25 cellular contexts compared by ENCODE assay signal in genomic region chr9:4932681-4933080, GRCh38. TPM values are rescaled to one million over a fixed set of nuclear protein-coding genes. Genes with fewer than 3 reads are reported as not detected.
DNase-seq lines count a peak whose midpoint lies in the region; ATAC-seq, FAIRE-seq and TF ChIP-seq lines count a peak whose summit lies in the region.
"Had no signal": no experiment of that assay in that cellular context is flagged by ENCODE, and none has a peak within 500 bp of the region (broad histone marks: within the 10 kb centered on the region; RNA-seq: fewer than 3 reads in every experiment).

No MANE protein-coding gene starts in this region.

- H4K20me1 ChIP-seq in PC-3 (ENCODE audit: low read length) = no peaks in the 10 kb centered on the region

- no peak for TF ChIP-seq POLR2A in prostate gland (IDR thresholded peaks at IDR 0.05)

- H3K4me1 ChIP-seq in PC-3 (ENCODE audit: insufficient read depth, low read length) (peaks cover 39% of the 10 kb centered on the region), prostate gland (replicated peaks) (peaks cover 4% of the 10 kb centered on the region)

- no peak for TF ChIP-seq CTCF in PC-3 (conservative IDR thresholded peaks at IDR 0.05; ENCODE audit: low read depth, low read length)
- no peak for TF ChIP-seq CTCF in bronchial epithelial cell (IDR thresholded peaks at IDR 0.05; ENCODE audit: insufficient read depth, low read length, severe bottlenecking)
- no peak for TF ChIP-seq CTCF in prostate gland (IDR thresholded peaks at IDR 0.05)
- no peak for TF ChIP-seq CTCF in GM13977 (IDR thresholded peaks at IDR 0.05; ENCODE audit: extremely low read depth, insufficient read depth, missing control alignments)

- CTCF ChIA-PET in PC-3 (lab: Charles Lee) = no interaction called here

- intact Hi-C loops in PC-3 (cut with micrococcal nuclease) (loop anchor here (5.0 kb wide), 1 partner anchor 695 kb away; no protein-coding TSS in a partner anchor), prostate gland (cut with DNase I) (loop anchor here (5.0 kb wide), 1 partner anchor 50 kb away; no protein-coding TSS in a partner anchor)

- no peaks in the 10 kb centered on the region for H3K36me3 ChIP-seq in PC-3 (ENCODE audit: low read depth, low read length)
- no peaks in the 10 kb centered on the region for H3K36me3 ChIP-seq in bronchial epithelial cell (ENCODE audit: control insufficient read depth, insufficient read depth, low read length)
- no peaks in the 10 kb centered on the region for H3K36me3 ChIP-seq in prostate gland
- H3K36me3 ChIP-seq: Peyer's patch had no signal

- DNase-seq in PC-3 = peak; percentile 53
- peak; percentile 71 for DNase-seq in bronchial epithelial cell (ENCODE audit: low read depth)
- DNase-seq in prostate gland (ENCODE audit: low spot score) = no peak
- no peak for DNase-seq in NCI-H2029 (lab: John Stamatoyannopoulos, UW)
- DNase-seq in GM13977 (ENCODE audit: low spot score) = no peak
- no peak for DNase-seq in AG08395 (ENCODE audit: low spot score)
- DNase-seq: C1 segment of cervical spinal cord; CD8-positive, alpha-beta T cell; DMS 273 treated with DMSO at 0.1 percent for 48 hours; DMS79; GF-D8; HCEC 1CT; NCI-H1092; NCI-H1417 treated with DMSO at 0.1 percent for 48 hours; NCI-H1694 treated with DMSO at 0.1 percent for 48 hours; NCI-H2081 treated with DMSO at 0.1 percent for 48 hours; NCI-H2171; NCI-H510A; NCI-H69; Peyer's patch; SK-N-SH had no signal

- no peak for FAIRE-seq in bronchial epithelial cell (lab: Jason Lieb, UNC)
- FAIRE-seq: A549, H1 had no signal

- no peaks in the 10 kb centered on the region for H3K79me2 ChIP-seq in PC-3 (ENCODE audit: low read length)

- no peaks in the 10 kb centered on the region for H3K27me3 ChIP-seq in PC-3 (ENCODE audit: low read length)
- no peaks in the 10 kb centered on the region for H3K27me3 ChIP-seq in bronchial epithelial cell (ENCODE audit: control insufficient read depth, insufficient read depth, low read length)
- no peaks in the 10 kb centered on the region for H3K27me3 ChIP-seq in prostate gland (replicated peaks; ENCODE audit: insufficient read depth)
- H3K27me3 ChIP-seq: Peyer's patch had no signal

- H3K9ac ChIP-seq in PC-3 (ENCODE audit: low read length) = peak overlapping the region; percentile 49
- H3K9ac ChIP-seq: SK-N-SH had no signal

- POLR2A ChIA-PET in PC-3 (lab: Charles Lee; ENCODE audit: unreplicated experiment) = no interaction called here

- peak overlapping the region; percentile 80 for H3K4me2 ChIP-seq in PC-3 (ENCODE audit: low read length)
- H3K4me2 ChIP-seq: A549, SK-N-SH had no signal

- H3K9me2 ChIP-seq in PC-3 (replicated peaks; ENCODE audit: low read length) = no peaks in the 10 kb centered on the region
- H3K9me2 ChIP-seq: SK-N-SH had no signal

- H3K9me3 ChIP-seq in PC-3 (ENCODE audit: low read length) = no peaks in the 10 kb centered on the region
- no peaks in the 10 kb centered on the region for H3K9me3 ChIP-seq in prostate gland
- H3K9me3 ChIP-seq: A549, Peyer's patch, SK-N-SH had no signal

- H3F3A ChIP-seq in PC-3 (ENCODE audit: low read length, unreplicated experiment) = no peaks in the 10 kb centered on the region

- H3K4me3 ChIP-seq in PC-3 (ENCODE audit: low read length) = peak overlapping the region; percentile 46; the same call in 1 of the 2 replicates
- no peak overlapping the region for H3K4me3 ChIP-seq in bronchial epithelial cell (ENCODE audit: low read depth, low read length)
- no peak overlapping the region for H3K4me3 ChIP-seq in prostate gland
- H3K4me3 ChIP-seq: A549, Peyer's patch had no signal

- H3K27ac ChIP-seq in PC-3 (ENCODE audit: low read length) = peak overlapping the region; percentile 92
- H3K27ac ChIP-seq in prostate gland = peak overlapping the region; percentile 12 to 62
- H3K27ac ChIP-seq: A549, Peyer's patch had no signal

- in situ Hi-C loops in GM13977 (cut with MboI; ENCODE audit: low pct_unique_long_range_greater_than_20kb, low sequenced_read_pairs, unreplicated experiment) = loop anchor here (10.0 kb wide), 1 partner anchor 52 kb away; the partner anchor contains the start of gene JAK2

- H2AFZ ChIP-seq in PC-3 (ENCODE audit: low read length) = no peak overlapping the region

- WGBS in prostate gland = 51% methylated on average over 4 of the region's 4 CpGs

- no TSS peak for BruUV-seq in PC-3 (replicated peaks; lab: Mats Ljungman, UMichigan)

- ATAC-seq in PC-3 (no peak), esophagus mucosa (peak; percentile 18), HG02571 (IDR thresholded peaks at IDR 0.05; ENCODE audit: unreplicated experiment) (no peak)
- ATAC-seq: A549; CD8-positive, alpha-beta T cell had no signal

RNA-seq across cellular contexts. Expression of gene JAK2, which starts 52.4 kb away (rescaled TPM):
- 9.9 and 11.2 TPM in 2 replicates for total RNA-seq in PC-3 (2014; rRNA removed)
- total RNA-seq in bronchial epithelial cell = 9.0 and 15.5 TPM in 2 replicates
- 7.2 TPM for total RNA-seq in esophagus mucosa
- 10 to 100 TPM in 1 of 2 donors, 1 to 10 TPM in 1; 8.6 to 13.9 TPM for total RNA-seq in prostate gland

Comparison
In these comparisons a context has a peak if more than half of its experiments do, and no peak if none do; other contexts are left out.
1. DNase-seq: peak in PC-3 (single experiment) and bronchial epithelial cell (single experiment); none in prostate gland (single experiment), NCI-H2029 (single experiment), GM13977 (single experiment) and AG08395 (single experiment).